In genomic region chr10:119209050-119209735, GRCh38 we compare ENCODE assay signal across 8 cellular contexts. TPM values are rescaled to one million over a fixed set of nuclear protein-coding genes. Genes with fewer than 3 reads are reported as not detected.
DNase-seq lines count a peak whose midpoint lies in the region; ATAC-seq and TF ChIP-seq lines count a peak whose summit lies in the region.

No MANE protein-coding gene starts in this region.

- H3K36me3 Mint-ChIP-seq in endothelial cell (ENCODE audit: low read depth, unreplicated experiment) = peaks cover 36% of the 10 kb centered on the region

- H3K27ac Mint-ChIP-seq in endothelial cell (ENCODE audit: unreplicated experiment) = peak overlapping the region; percentile 94

- peaks cover 66% of the 10 kb centered on the region for H3K4me1 Mint-ChIP-seq in endothelial cell (ENCODE audit: unreplicated experiment)

- no peaks in the 10 kb centered on the region for H3K9me3 Mint-ChIP-seq in endothelial cell (ENCODE audit: unreplicated experiment)

- TF ChIP-seq CTCF in endothelial cell (IDR thresholded peaks at IDR 0.05; ENCODE audit: unreplicated experiment) = peak; percentile 94

- DNase-seq in DMS53 (lab: John Stamatoyannopoulos, UW) (peak; percentile 67), DMS53 treated with DMSO at 0.1 percent for 48 hours (lab: John Stamatoyannopoulos, UW; ENCODE audit: unreplicated experiment) (no peak), NCI-H2171 (lab: John Stamatoyannopoulos, UW) (peak; percentile 20), endothelial cell (ENCODE audit: low spot score) (peak; percentile 80), middle frontal gyrus (ENCODE audit: extremely low spot score, low spot score) (peak; percentile 24)
- DNase-seq in activated CD8-positive, alpha-beta memory T cell treated with anti-CD3 and anti-CD28 coated beads, Interleukin-2, amount 50 U/mL, for 1 hour (ENCODE audit: extremely low read depth) = peak; percentile 51
- DNase-seq in stimulated activated CD8-positive, alpha-beta memory T cell treated with anti-CD3 and anti-CD28 coated beads, Interleukin-4, amount 100 ng/mL, for 1 hour (ENCODE audit: low read depth in 2 of 2, low spot score in 1 of 2) = peak; percentile 25 to 27

- peaks cover 8% of the 10 kb centered on the region for H3K27me3 Mint-ChIP-seq in endothelial cell (ENCODE audit: unreplicated experiment)

- H3K4me3 Mint-ChIP-seq in endothelial cell (ENCODE audit: unreplicated experiment) = peak overlapping the region; percentile 100

- ATAC-seq in GM21528 (IDR thresholded peaks at IDR 0.05; ENCODE audit: low FRiP score, unreplicated experiment) = no peak

RNA-seq across cellular contexts. Expression of gene GRK5, which starts 1.8 kb away (rescaled TPM):
- total RNA-seq in endothelial cell (ENCODE audit: unreplicated experiment) = 163 TPM

RNA-seq across cellular contexts. Expression of gene PRDX3, which starts 30.6 kb away (rescaled TPM):
- 93.2 TPM for total RNA-seq in endothelial cell (ENCODE audit: unreplicated experiment)

RNA-seq across cellular contexts. Expression of gene SFXN4, which starts 43.7 kb away (rescaled TPM):
- total RNA-seq in endothelial cell (ENCODE audit: unreplicated experiment) = 19.0 TPM
